ENCODE assay signal across 19 cellular contexts in the genomic region with DNA sequence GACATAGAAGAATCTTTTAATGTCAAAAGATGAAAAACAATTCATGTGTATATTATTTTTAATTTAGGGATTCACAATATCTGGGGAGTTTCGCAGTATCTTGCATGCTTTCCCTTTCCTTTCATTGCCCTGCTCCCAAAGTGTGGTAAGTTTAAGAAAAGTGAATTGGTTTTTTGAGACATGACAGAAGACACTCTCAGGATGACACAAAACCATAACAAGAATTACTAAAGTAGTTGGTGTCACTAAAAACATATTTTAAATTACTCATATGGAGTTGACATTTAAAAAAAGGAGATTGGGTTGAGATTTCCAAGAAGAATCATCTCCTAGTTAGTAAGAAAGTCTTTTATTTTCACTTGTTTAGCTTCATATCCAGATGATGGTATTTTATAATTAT. TPM values are rescaled to one million over a fixed set of nuclear protein-coding genes. Genes with fewer than 3 reads are reported as not detected.
A peak's percentile ranks its signal among the peaks of the same experiment; 100 is the strongest.
DNase-seq lines count a peak whose midpoint lies in the region; ATAC-seq and TF ChIP-seq lines count a peak whose summit lies in the region.
"Had no signal": no experiment of that assay in that cellular context is flagged by ENCODE, and none has a peak within 500 bp of the region (broad histone marks: within the 10 kb centered on the region; RNA-seq: fewer than 3 reads in every experiment).

No MANE protein-coding gene starts in this region.

- H3K9me3 Mint-ChIP-seq in activated naive CD4-positive, alpha-beta T cell treated with anti-CD3 and anti-CD28 coated beads, Interleukin-2, amount 50 U/mL, for 72 hours, result no peaks in the 10 kb centered on the region
- no peaks in the 10 kb centered on the region for H3K9me3 Mint-ChIP-seq in mesothelial cell of epicardium
- no peaks in the 10 kb centered on the region for H3K9me3 Mint-ChIP-seq in CD4-positive, alpha-beta T cell
- H3K9me3 Mint-ChIP-seq: CD4-positive, alpha-beta memory T cell had no signal

- H3K4me1 Mint-ChIP-seq in mesothelial cell of epicardium, result peaks cover 36% of the 10 kb centered on the region
- H3K4me1 Mint-ChIP-seq in CD4-positive, alpha-beta T cell (ENCODE audit: low read depth), result peaks cover 42% of the 10 kb centered on the region

- H3K4me3 Mint-ChIP-seq in mesothelial cell of epicardium, result no peak overlapping the region
- no peak overlapping the region for H3K4me3 Mint-ChIP-seq in CD4-positive, alpha-beta T cell

- ATAC-seq in activated CD4-positive, CD25-positive, alpha-beta regulatory T cell treated with anti-CD3 and anti-CD28 coated beads, Interleukin-2, amount 50 U/mL, for 24 hours, result peak; percentile 33 to 48
- peak; percentile 73 to 85 for ATAC-seq in activated naive CD4-positive, alpha-beta T cell treated with anti-CD3 and anti-CD28 coated beads, Interleukin-2, amount 50 U/mL, for 72 hours
- ATAC-seq in CD4-positive, alpha-beta T cell (ENCODE audit: poor library complexity), result no peak
- ATAC-seq: PC-3 had no signal

- peak overlapping the region; percentile 70 to 95 for H3K27ac Mint-ChIP-seq in activated naive CD4-positive, alpha-beta T cell treated with anti-CD3 and anti-CD28 coated beads, Interleukin-2, amount 50 U/mL, for 72 hours
- H3K27ac Mint-ChIP-seq in mesothelial cell of epicardium, result peak overlapping the region; percentile 35
- H3K27ac Mint-ChIP-seq in CD4-positive, alpha-beta T cell, result no peak overlapping the region

- CTCF ChIA-PET in CD4-positive, alpha-beta T cell (lab: Charles Lee), result interaction anchor here (0.6 to 7.3 kb wide), 2 partner anchors 52 to 70 kb away, joined by 3 to 147 read pairs; no protein-coding TSS in a partner anchor

- no peak for TF ChIP-seq CTCF in mesothelial cell of epicardium (IDR thresholded peaks at IDR 0.05; ENCODE audit: unreplicated experiment)
- TF ChIP-seq CTCF in CD4-positive, alpha-beta T cell (IDR thresholded peaks at IDR 0.05), result no peak

- POLR2A ChIA-PET in CD4-positive, alpha-beta T cell (lab: Charles Lee), result interaction anchor here (0.7 to 1.3 kb wide), 3 partner anchors 19 to 1566 kb away, joined by 3 read pairs; no protein-coding TSS in a partner anchor

- no peaks in the 10 kb centered on the region for H3K27me3 ChIP-seq in CD4-positive, alpha-beta T cell (ENCODE audit: control insufficient read depth, insufficient read depth, low read length)
- H3K27me3 ChIP-seq: BE2C had no signal

- peaks cover 5 to 8% of the 10 kb centered on the region in 2 donors for H3K36me3 Mint-ChIP-seq in activated naive CD4-positive, alpha-beta T cell treated with anti-CD3 and anti-CD28 coated beads, Interleukin-2, amount 50 U/mL, for 72 hours
- no peaks in the 10 kb centered on the region for H3K36me3 Mint-ChIP-seq in mesothelial cell of epicardium
- H3K36me3 Mint-ChIP-seq in CD4-positive, alpha-beta T cell (ENCODE audit: low read depth), result no peaks in the 10 kb centered on the region

- no peak for DNase-seq in activated CD4-positive, CD25-positive, alpha-beta regulatory T cell (lab: John Stamatoyannopoulos, UW)
- no peak for DNase-seq in activated naive CD4-positive, alpha-beta T cell treated with anti-CD3 and anti-CD28 coated beads, Interleukin-2, amount 50 U/mL, for 72 hours (ENCODE audit: low spot score in 2 of 2)
- DNase-seq in activated naive CD4-positive, alpha-beta T cell (lab: John Stamatoyannopoulos, UW), result no peak
- no peak for DNase-seq in mesothelial cell of epicardium (ENCODE audit: low spot score in 2 of 2, unreplicated experiment in 2 of 2)
- no peak for DNase-seq in SHP77 (lab: John Stamatoyannopoulos, UW)
- no peak for DNase-seq in medulla oblongata (ENCODE audit: extremely low spot score)
- DNase-seq in CD4-positive, alpha-beta T cell, result no peak
- DNase-seq: 8988T; BE2C; Calu3; CD4-positive, alpha-beta memory T cell; DMS53; NCI-H1092; NCI-H146; NCI-H2081; NCI-H510A; NCI-H774; PC-3 had no signal

- intact Hi-C loops in CD4-positive, alpha-beta T cell (cut with DNase I, micrococcal nuclease), result no loop called here

- no peaks in the 10 kb centered on the region for H3K27me3 Mint-ChIP-seq in mesothelial cell of epicardium (ENCODE audit: low read depth)
- no peaks in the 10 kb centered on the region for H3K27me3 Mint-ChIP-seq in CD4-positive, alpha-beta T cell
- H3K27me3 Mint-ChIP-seq: CD4-positive, alpha-beta memory T cell had no signal

- no peak overlapping the region for H3K27ac ChIP-seq in CD4-positive, alpha-beta T cell (ENCODE audit: low read depth, low read length)

- no peaks in the 10 kb centered on the region for H3K9me3 ChIP-seq in CD4-positive, alpha-beta T cell (ENCODE audit: control insufficient read depth, low read length)
- H3K9me3 ChIP-seq: BE2C had no signal

RNA-seq across cellular contexts. Expression of a gene that starts 5.1 kb away (rescaled TPM):
- total RNA-seq in activated naive CD4-positive, alpha-beta T cell treated with anti-CD3 and anti-CD28 coated beads, Interleukin-2, amount 50 U/mL, for 72 hours, result 100 to 1,000 TPM in 1 of 2 donors, 10 to 100 TPM in 1; 67.4 to 107 TPM
- 73.5 to 77.2 TPM (median 76.2 TPM) in 3 replicates for total RNA-seq in mesothelial cell of epicardium
- 10 to 100 TPM; 87.1 to 87.6 TPM for total RNA-seq in CD4-positive, alpha-beta T cell
